10 cellular contexts compared by ENCODE assay signal in genomic region chr15:76994001-76994400, GRCh38. TPM values are rescaled to one million over a fixed set of nuclear protein-coding genes. Genes with fewer than 3 reads are reported as not detected.
DNase-seq lines count a peak whose midpoint lies in the region; ATAC-seq and TF ChIP-seq lines count a peak whose summit lies in the region.
"Had no signal": no experiment of that assay in that cellular context is flagged by ENCODE, and none has a peak within 500 bp of the region (broad histone marks: within the 10 kb centered on the region; RNA-seq: fewer than 3 reads in every experiment).

No MANE protein-coding gene starts in this region.

- peak overlapping the region; percentile 57 to 92 (median 73) for H3K27ac Mint-ChIP-seq in IgD-negative memory B cell
- peak overlapping the region; percentile 96 for H3K27ac Mint-ChIP-seq in activated CD4-positive, alpha-beta T cell treated with anti-CD3 and anti-CD28 coated beads for 36 hours
- H3K27ac Mint-ChIP-seq in chondrocyte (ENCODE audit: unreplicated experiment), result no peak overlapping the region

- H3K9me3 ChIP-seq in OCI-LY7 (ENCODE audit: low read length), result no peaks in the 10 kb centered on the region

- no peaks in the 10 kb centered on the region for H3K36me3 ChIP-seq in OCI-LY7 (ENCODE audit: insufficient read depth, low read length)

- H3K4me3 Mint-ChIP-seq in IgD-negative memory B cell (peak overlapping the region in 2 of 4 donors; percentile 85), chondrocyte (ENCODE audit: unreplicated experiment) (no peak overlapping the region)
- peak overlapping the region; percentile 97 for H3K4me3 Mint-ChIP-seq in activated CD4-positive, alpha-beta T cell treated with anti-CD3 and anti-CD28 coated beads for 36 hours

- no peak overlapping the region for H3K4me2 ChIP-seq in OCI-LY7 (ENCODE audit: low read length)

- H2AFZ ChIP-seq in OCI-LY7 (ENCODE audit: low read length), result no peak overlapping the region

- CTCF ChIA-PET in activated CD4-positive, alpha-beta T cell treated with anti-CD3 and anti-CD28 coated beads for 36 hours (lab: Charles Lee), result interaction anchor here (0.6 to 2.5 kb wide), 7 partner anchors 11 to 549 kb away, joined by 3 to 11 read pairs (median 3); no protein-coding TSS in a partner anchor
- CTCF ChIA-PET in OCI-LY7 (lab: Charles Lee; ENCODE audit: unreplicated experiment), result no interaction called here

- TF ChIP-seq CTCF in chondrocyte (IDR thresholded peaks at IDR 0.05) (no peak), OCI-LY7 (conservative IDR thresholded peaks at IDR 0.05; ENCODE audit: low read length) (no peak)

- no peak overlapping the region for H3K4me3 ChIP-seq in OCI-LY7 (ENCODE audit: low read depth, low read length, poor library complexity, severe bottlenecking)

- H4K20me1 ChIP-seq in OCI-LY7 (ENCODE audit: insufficient read depth, low read length), result no peaks in the 10 kb centered on the region

- BruUV-seq in OCI-LY7 (replicated peaks; lab: Mats Ljungman, UMichigan), result no TSS peak

- POLR2A ChIA-PET in activated CD4-positive, alpha-beta T cell treated with anti-CD3 and anti-CD28 coated beads for 36 hours (lab: Charles Lee), result no interaction called here
- POLR2A ChIA-PET in OCI-LY7 (lab: Charles Lee), result interaction anchor here (0.5 to 2.1 kb wide), 2 partner anchors 13 to 32 kb away, joined by 5 read pairs; no protein-coding TSS in a partner anchor

- no peaks in the 10 kb centered on the region for H3K9me2 ChIP-seq in OCI-LY7 (ENCODE audit: insufficient read depth, low read length)

- peaks cover 5% of the 10 kb centered on the region for H3K36me3 Mint-ChIP-seq in IgD-negative memory B cell
- H3K36me3 Mint-ChIP-seq in activated CD4-positive, alpha-beta T cell treated with anti-CD3 and anti-CD28 coated beads for 36 hours (ENCODE audit: low read depth), result peaks cover 24% of the 10 kb centered on the region
- H3K36me3 Mint-ChIP-seq in chondrocyte (ENCODE audit: low read depth), result no peaks in the 10 kb centered on the region

- H3K4me1 Mint-ChIP-seq in IgD-negative memory B cell (peaks cover 35 to 44% (median 42%) of the 10 kb centered on the region in 3 donors), chondrocyte (ENCODE audit: low read depth) (no peaks in the 10 kb centered on the region)
- peaks cover 54% of the 10 kb centered on the region for H3K4me1 Mint-ChIP-seq in activated CD4-positive, alpha-beta T cell treated with anti-CD3 and anti-CD28 coated beads for 36 hours

- H3K79me2 ChIP-seq in OCI-LY7 (ENCODE audit: insufficient read depth, low read depth, low read length), result no peaks in the 10 kb centered on the region

- peak; percentile 59 for ATAC-seq in activated CD4-positive, alpha-beta T cell treated with anti-CD3 and anti-CD28 coated beads for 36 hours
- no peak for ATAC-seq in HG03196 (IDR thresholded peaks at IDR 0.05; ENCODE audit: unreplicated experiment)

- peak; percentile 86 for DNase-seq in activated CD4-positive, alpha-beta T cell treated with anti-CD3 and anti-CD28 coated beads for 36 hours
- DNase-seq in chondrocyte (ENCODE audit: low spot score) (peak; percentile 74), OCI-LY7 (ENCODE audit: low spot score) (no peak), NCI-H1436 (lab: John Stamatoyannopoulos, UW) (no peak), midbrain (lab: John Stamatoyannopoulos, UW) (no peak)
- DNase-seq in stimulated activated CD4-positive, alpha-beta T cell treated with anti-CD3 and anti-CD28 coated beads, Interleukin-1b, Interleukin-23, amount 100 ng/mL, for 48 hours, result peak; percentile 75
- DNase-seq: GF-D8, NCI-H2081 treated with DMSO at 0.1 percent for 48 hours had no signal

- H3K9me3 Mint-ChIP-seq in IgD-negative memory B cell (no peaks in the 10 kb centered on the region), chondrocyte (ENCODE audit: low read depth) (no peaks in the 10 kb centered on the region)
- no peaks in the 10 kb centered on the region for H3K9me3 Mint-ChIP-seq in activated CD4-positive, alpha-beta T cell treated with anti-CD3 and anti-CD28 coated beads for 36 hours (ENCODE audit: low read depth)

- H3K27ac ChIP-seq in OCI-LY7 (ENCODE audit: low read depth, low read length, poor library complexity, severe bottlenecking), result no peak overlapping the region

- no peaks in the 10 kb centered on the region for H3K27me3 Mint-ChIP-seq in IgD-negative memory B cell
- no peaks in the 10 kb centered on the region for H3K27me3 Mint-ChIP-seq in activated CD4-positive, alpha-beta T cell treated with anti-CD3 and anti-CD28 coated beads for 36 hours
- no peaks in the 10 kb centered on the region for H3K27me3 Mint-ChIP-seq in chondrocyte (ENCODE audit: low read depth)

- intact Hi-C loops in activated CD4-positive, alpha-beta T cell treated with anti-CD3 and anti-CD28 coated beads for 36 hours (cut with DNase I, micrococcal nuclease), result loop anchor here in 1 of 2 experiments (10.0 kb wide), 1 partner anchor 1539 kb away; the partner anchor contains the start of gene SIN3A
- intact Hi-C loops in OCI-LY7 (cut with micrococcal nuclease; ENCODE audit: unreplicated experiment), result no loop called here

- H3K4me1 ChIP-seq in OCI-LY7 (ENCODE audit: insufficient read depth, low read length, poor library complexity, severe bottlenecking), result peaks cover 16% of the 10 kb centered on the region

RNA-seq across cellular contexts. Expression of gene PSTPIP1, which starts 0.9 kb away (rescaled TPM):
- 37.3 TPM for polyA plus RNA-seq in IgD-negative memory B cell
- total RNA-seq in activated CD4-positive, alpha-beta T cell treated with anti-CD3 and anti-CD28 coated beads for 36 hours, result 100 to 1,000 TPM; 100 to 125 TPM
- not detected in 3 replicates for total RNA-seq in chondrocyte
- total RNA-seq in OCI-LY7 (2014; rRNA removed; shearing (Covaris generic)), result 1.5 and 1.8 TPM in 2 replicates
- 23.6 and 27.4 TPM in 2 replicates for total RNA-seq in OCI-LY7 (2022)

Comparison
In these comparisons a context has a peak if more than half of its experiments do, and no peak if none do; other contexts are left out.
1. DNase-seq: peak in activated CD4-positive, alpha-beta T cell treated with anti-CD3 and anti-CD28 coated beads for 36 hours (single experiment), chondrocyte (single experiment) and stimulated activated CD4-positive, alpha-beta T cell treated with anti-CD3 and anti-CD28 coated beads, Interleukin-1b, Interleukin-23, amount 100 ng/mL, for 48 hours (single experiment); none in OCI-LY7 (single experiment), NCI-H1436 (single experiment) and midbrain (single experiment).